ENCODE assay signal across 31 cellular contexts in genomic region chr5:1122511-1123284, GRCh38.
"Had no signal": no experiment of that assay in that cellular context is flagged by ENCODE, and none has a peak within 500 bp of the region (broad histone marks: within the 10 kb centered on the region; RNA-seq: fewer than 3 reads in every experiment).

No MANE protein-coding gene starts in this region.

- H3K27ac Mint-ChIP-seq: activated naive CD4-positive, alpha-beta T cell treated with anti-CD3 and anti-CD28 coated beads for 36 hours; activated naive CD8-positive, alpha-beta T cell treated with anti-CD3 and anti-CD28 coated beads for 36 hours; activated T-helper 1 cell treated with anti-CD3 and anti-CD28 coated beads, Interleukin-12 subunit alpha, Interleukin-12 subunit beta, Interleukin-2, Interleukin-4 antibody, amounts not matched to agents 30 ng/mL and 10 ng/mL and 1 ng/mL, durations not matched to agents 14 hours and 24 hours and 36 hours; brain; effector memory CD8-positive, alpha-beta T cell; naive thymus-derived CD8-positive, alpha-beta T cell; stimulated activated naive B cell treated with anti-CD40 and anti-IgM and Interleukin-4, amounts not matched to agents 10 μg/mL and 1 μg/mL and 100 μg/mL, for 72 hours; T-helper 17 cell had no signal

- H3K4me3 ChIP-seq: adrenal gland, cardiac muscle cell, gastrocnemius medialis, left lung, sigmoid colon, suprapubic skin, tibial nerve had no signal

- H3K36me3 ChIP-seq: adrenal gland, cardiac muscle cell, gastrocnemius medialis, left lung, sigmoid colon, suprapubic skin, tibial nerve, WERI-Rb-1 had no signal

- DNase-seq: activated CD4-positive, alpha-beta T cell treated with anti-CD3 and anti-CD28 coated beads for 48 hours; activated CD4-positive, alpha-beta T cell treated with anti-CD3 and anti-CD28 coated beads, Interleukin-2, amount 50 U/mL, for 48 hours; activated CD8-positive, alpha-beta memory T cell treated with anti-CD3 and anti-CD28 coated beads, Interleukin-2, amount 50 U/mL, for 4 hours; activated effector memory CD4-positive, alpha-beta T cell treated with anti-CD3 and anti-CD28 coated beads, Interleukin-2, amount 50 U/mL, for 16 hours; activated naive CD4-positive, alpha-beta T cell treated with anti-CD3 and anti-CD28 coated beads for 36 hours; activated naive CD8-positive, alpha-beta T cell treated with anti-CD3 and anti-CD28 coated beads for 36 hours; activated T-cell treated with anti-CD3 and anti-CD28 coated beads, Interleukin-2, amount 50 U/mL, for 1 hour; adrenal gland; cortex of kidney; effector memory CD8-positive, alpha-beta T cell; erythroblast; gastrocnemius medialis; left lung; mammary epithelial cell; midbrain; naive thymus-derived CD8-positive, alpha-beta T cell; occipital lobe; sigmoid colon; small intestine; stimulated activated CD4-positive, alpha-beta T cell treated with anti-CD3 and anti-CD28 coated beads, Interleukin-4, amount 100 ng/mL, for 24 hours; stimulated activated naive B cell treated with anti-CD40 and anti-IgM and Interleukin-4, amounts not matched to agents 10 μg/mL and 1 μg/mL and 100 μg/mL, for 72 hours; T-helper 17 cell; T1000; WERI-Rb-1 had no signal

- H3K27me3 ChIP-seq: adrenal gland, cardiac muscle cell, left lung, sigmoid colon, tibial nerve had no signal

- H3K27ac ChIP-seq: adrenal gland, cardiac muscle cell, left lung, sigmoid colon, suprapubic skin, tibial nerve, WERI-Rb-1 had no signal

- H3K9me3 ChIP-seq: adrenal gland, gastrocnemius medialis, left lung, sigmoid colon, suprapubic skin, tibial nerve had no signal

- H3K9me3 Mint-ChIP-seq: activated naive CD4-positive, alpha-beta T cell treated with anti-CD3 and anti-CD28 coated beads for 36 hours; activated naive CD8-positive, alpha-beta T cell treated with anti-CD3 and anti-CD28 coated beads for 36 hours; activated T-helper 1 cell treated with anti-CD3 and anti-CD28 coated beads, Interleukin-12 subunit alpha, Interleukin-12 subunit beta, Interleukin-2, Interleukin-4 antibody, amounts not matched to agents 30 ng/mL and 10 ng/mL and 1 ng/mL, durations not matched to agents 14 hours and 24 hours and 36 hours; effector memory CD8-positive, alpha-beta T cell; naive thymus-derived CD8-positive, alpha-beta T cell; neural crest cell had no signal

- H3K27me3 Mint-ChIP-seq: activated naive CD8-positive, alpha-beta T cell treated with anti-CD3 and anti-CD28 coated beads for 36 hours; brain had no signal

- H3K4me3 Mint-ChIP-seq: activated naive CD4-positive, alpha-beta T cell treated with anti-CD3 and anti-CD28 coated beads for 36 hours; activated naive CD8-positive, alpha-beta T cell treated with anti-CD3 and anti-CD28 coated beads for 36 hours; activated T-helper 1 cell treated with anti-CD3 and anti-CD28 coated beads, Interleukin-12 subunit alpha, Interleukin-12 subunit beta, Interleukin-2, Interleukin-4 antibody, amounts not matched to agents 30 ng/mL and 10 ng/mL and 1 ng/mL, durations not matched to agents 14 hours and 24 hours and 36 hours; brain; effector memory CD8-positive, alpha-beta T cell; naive thymus-derived CD8-positive, alpha-beta T cell; neural crest cell; stimulated activated naive B cell treated with anti-CD40 and anti-IgM and Interleukin-4, amounts not matched to agents 10 μg/mL and 1 μg/mL and 100 μg/mL, for 72 hours; T-helper 17 cell had no signal

- H3K36me3 Mint-ChIP-seq: activated naive CD8-positive, alpha-beta T cell treated with anti-CD3 and anti-CD28 coated beads for 36 hours; brain; naive thymus-derived CD8-positive, alpha-beta T cell had no signal

- ATAC-seq: activated CD4-positive, CD25-positive, alpha-beta regulatory T cell treated with anti-CD3 and anti-CD28 coated beads, Interleukin-2, amount 50 U/mL, for 24 hours; effector memory CD8-positive, alpha-beta T cell; gastrocnemius medialis; left lung; naive thymus-derived CD8-positive, alpha-beta T cell; stimulated activated naive B cell treated with anti-CD40 and anti-IgM and Interleukin-4, amounts not matched to agents 10 μg/mL and 1 μg/mL and 100 μg/mL, for 72 hours; T-helper 17 cell had no signal

- FAIRE-seq: small intestine had no signal
